In the genomic region with DNA sequence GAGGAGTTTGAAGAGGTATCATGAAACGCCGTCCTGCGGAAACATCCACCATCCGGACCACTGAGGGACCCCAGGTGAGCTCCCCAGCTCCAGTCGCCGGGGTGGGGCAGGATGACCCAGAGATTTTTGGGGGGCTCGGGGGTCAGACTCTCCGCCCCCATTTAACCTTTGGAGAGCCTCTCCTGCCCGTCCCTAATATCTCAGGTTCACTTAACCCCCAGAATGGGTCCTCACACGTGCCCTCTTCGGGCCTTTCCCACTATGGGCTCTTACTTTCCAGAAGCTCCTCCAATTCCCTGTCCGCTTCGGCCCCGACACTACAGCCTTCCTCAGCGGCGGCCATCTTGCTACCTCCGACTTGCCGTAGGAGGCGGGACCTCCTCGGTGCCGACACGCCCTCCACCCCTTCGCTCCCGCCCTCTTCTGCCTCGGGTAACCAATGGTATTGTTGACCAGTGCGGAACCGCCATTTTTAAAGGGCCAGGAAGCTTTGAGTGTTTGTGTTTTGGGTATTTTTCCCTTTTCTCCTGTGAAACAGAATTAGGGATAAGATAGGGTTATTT, we compare ENCODE assay signal across 8 cellular contexts. TPM values are rescaled to one million over a fixed set of nuclear protein-coding genes. Genes with fewer than 3 reads are reported as not detected.
DNase-seq lines count a peak whose midpoint lies in the region; ATAC-seq and TF ChIP-seq lines count a peak whose summit lies in the region.

A gene with protein sequence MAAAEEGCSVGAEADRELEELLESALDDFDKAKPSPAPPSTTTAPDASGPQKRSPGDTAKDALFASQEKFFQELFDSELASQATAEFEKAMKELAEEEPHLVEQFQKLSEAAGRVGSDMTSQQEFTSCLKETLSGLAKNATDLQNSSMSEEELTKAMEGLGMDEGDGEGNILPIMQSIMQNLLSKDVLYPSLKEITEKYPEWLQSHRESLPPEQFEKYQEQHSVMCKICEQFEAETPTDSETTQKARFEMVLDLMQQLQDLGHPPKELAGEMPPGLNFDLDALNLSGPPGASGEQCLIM (minus strand): TSS at position 352 of the 563 bp plus-strand sequence. CDS start 9 bp downstream, at position 343.

- POLR2A ChIA-PET in HEK293T (lab: Yijun Ruan, JAX): interaction anchor here (1.0 to 2.2 kb wide), 9 partner anchors 9 to 92 kb away, joined by 3 to 15 read pairs (median 3); partner anchors contain the start of gene DCAF8

- peak; percentile 57 for DNase-seq in GF-D8 (lab: John Stamatoyannopoulos, UW)
- DNase-seq in HEK293T (ENCODE audit: extremely low spot score): peak; percentile 99
- DNase-seq in MV-4-11 (lab: John Stamatoyannopoulos, UW): peak; percentile 86
- peak; percentile 89 for DNase-seq in SK-MEL-5 (ENCODE audit: low read depth, low spot score)
- peak; percentile 95 for DNase-seq in activated naive CD4-positive, alpha-beta T cell treated with Interleukin-2 at 50 U/mL for 16 hours
- DNase-seq in foreskin keratinocyte: peak; percentile 57 to 80

- peak within 1 kb of the TSS; percentile 78 for H3K27ac ChIP-seq in foreskin keratinocyte
- peak within 1 kb of the TSS; percentile 99 for H3K27ac ChIP-seq in subcutaneous abdominal adipose tissue (ENCODE audit: low read depth, low read length)

- no peaks in the 10 kb centered on the region for H3K27me3 ChIP-seq in foreskin keratinocyte
- no peaks in the 10 kb centered on the region for H3K27me3 ChIP-seq in neuron (ENCODE audit: insufficient read depth, low read length)
- H3K27me3 ChIP-seq in subcutaneous abdominal adipose tissue (ENCODE audit: control insufficient read depth in 5 of 5, insufficient read depth in 4 of 5, low read length in 5 of 5): no peaks in the 10 kb centered on the region

- TF ChIP-seq CTCF in foreskin keratinocyte (conservative IDR thresholded peaks at IDR 0.05): no peak

- ATAC-seq in foreskin keratinocyte: peak; percentile 97

- H3K4me3 ChIP-seq in neuron (ENCODE audit: low read length): peak within 1 kb of the TSS; percentile 86
- H3K4me3 ChIP-seq in subcutaneous abdominal adipose tissue (ENCODE audit: low read depth in 1 of 5, low read length in 5 of 5): peak within 1 kb of the TSS; percentile 83 to 99 (median 96)

- H3K4me1 ChIP-seq in foreskin keratinocyte: no peaks in the 10 kb centered on the region
- H3K4me1 ChIP-seq in neuron (ENCODE audit: insufficient read depth, low read length): peaks cover 14% of the 10 kb centered on the region
- H3K4me1 ChIP-seq in subcutaneous abdominal adipose tissue (ENCODE audit: control insufficient read depth in 5 of 5, insufficient read depth in 5 of 5, low read length in 5 of 5): peaks cover 7 to 68% (median 55%) of the 10 kb centered on the region in 5 donors

- H2AFZ ChIP-seq in neuron (ENCODE audit: low read depth, low read length): peak within 1 kb of the TSS; percentile 54

- H3K9me3 ChIP-seq in neuron (ENCODE audit: low read length): no peaks in the 10 kb centered on the region
- H3K9me3 ChIP-seq in subcutaneous abdominal adipose tissue (ENCODE audit: control insufficient read depth in 5 of 5, low read length in 5 of 5): no peaks in the 10 kb centered on the region

- H3K36me3 ChIP-seq in neuron (ENCODE audit: insufficient read depth, low read length) (peaks cover 39% of the 10 kb centered on the region), subcutaneous abdominal adipose tissue (ENCODE audit: control insufficient read depth in 5 of 5, insufficient read depth in 5 of 5, low read length in 5 of 5) (peaks cover 18 to 47% (median 36%) of the 10 kb centered on the region in 5 donors)

- peak within 1 kb of the TSS; percentile 98 to 100 (median 99) for H3K9ac ChIP-seq in subcutaneous abdominal adipose tissue (ENCODE audit: low read length in 5 of 5)

- CTCF ChIA-PET in HEK293T (lab: Yijun Ruan, JAX): interaction anchor here (0.6 to 1.8 kb wide), 3 partner anchors 19 to 183 kb away, joined by 3 to 4 read pairs (median 4); no protein-coding TSS in a partner anchor

- in situ Hi-C loops in SK-MEL-5 (cut with HindIII; ENCODE audit: low pct_unique_long_range_greater_than_20kb, low sequenced_read_pairs): no loop called here

TF ChIP-seq in HEK293T, 16 proteins besides CTCF, POLR2A, EP300 and RAD21:
- no peak for TF ChIP-seq LEF1 (IDR thresholded peaks at IDR 0.05; ENCODE audit: borderline replicate concordance)
- TF ChIP-seq NFRKB (IDR thresholded peaks at IDR 0.05): peak; percentile 57; the same call in 1 of the 2 replicates

RNA-seq across cellular contexts. Expression of the gene that starts here (rescaled TPM):
- 46.2 and 47.4 TPM in 2 replicates for total RNA-seq in SK-MEL-5 (2014; rRNA removed; shearing (Covaris generic))
- polyA plus RNA-seq in SK-MEL-5 (2015; cell fraction: cytosol; rRNA removed): 41.2 and 48.4 TPM in 2 replicates
- polyA plus RNA-seq in SK-MEL-5 (2015; cell fraction: nucleus; rRNA removed): 46.6 and 62.5 TPM in 2 replicates
- 27.7 and 29.2 TPM in 2 replicates for total RNA-seq in foreskin keratinocyte
- polyA plus RNA-seq in foreskin keratinocyte: 17.1 and 23.5 TPM in 2 replicates

Comparison
In these comparisons a context has a peak if more than half of its experiments do, and no peak if none do; other contexts are left out.
1. Peak in every context shown above with its lines: DNase-seq, ATAC-seq, H3K4me3 ChIP-seq and H3K27ac ChIP-seq.